16 cellular contexts compared by ENCODE assay signal in the genomic region with DNA sequence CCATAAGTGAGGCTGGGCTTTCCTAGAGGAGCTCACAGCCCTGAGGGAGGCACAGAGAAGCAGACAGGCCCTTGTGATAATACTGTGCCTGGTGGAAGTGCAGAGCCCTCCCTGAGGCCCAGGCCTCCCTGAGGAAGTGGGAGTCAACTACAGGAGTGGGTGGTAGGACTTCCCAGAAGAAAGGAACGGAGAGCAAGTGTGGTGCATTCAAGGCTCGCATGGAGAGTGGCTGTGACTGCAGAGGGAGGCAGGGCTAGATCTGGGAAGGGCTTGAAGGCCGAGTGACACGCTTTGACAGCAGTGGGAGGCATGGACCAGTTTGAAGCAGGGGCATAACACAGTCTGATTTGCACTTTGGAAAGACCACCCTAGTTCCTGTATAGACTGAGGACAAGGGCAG.
"Had no signal": no experiment of that assay in that cellular context is flagged by ENCODE, and none has a peak within 500 bp of the region (broad histone marks: within the 10 kb centered on the region; RNA-seq: fewer than 3 reads in every experiment).

No MANE protein-coding gene starts in this region.

- H3K4me3 ChIP-seq: body of pancreas, prostate gland had no signal

- H3K27ac Mint-ChIP-seq: activated CD4-positive, alpha-beta T cell treated with anti-CD3 and anti-CD28 coated beads for 36 hours; natural killer cell had no signal

- H3K27me3 ChIP-seq: body of pancreas, foreskin keratinocyte had no signal

- H3K27me3 Mint-ChIP-seq: activated CD4-positive, alpha-beta T cell treated with anti-CD3 and anti-CD28 coated beads for 36 hours; activated naive CD4-positive, alpha-beta T cell treated with anti-CD3 and anti-CD28 coated beads, Interleukin-2, amount 50 U/mL, for 24 hours; activated T-helper 17 cell treated with anti-CD3 and anti-CD28 coated beads, Interleukin-2, amount 50 U/mL, for 72 hours; stimulated activated naive CD8-positive, alpha-beta T cell treated with anti-CD3 and anti-CD28 coated beads, Interleukin-15, amount 100 ng/mL, for 72 hours had no signal

- H3K4me1 Mint-ChIP-seq: activated CD4-positive, alpha-beta T cell treated with anti-CD3 and anti-CD28 coated beads for 36 hours; activated naive CD4-positive, alpha-beta T cell treated with anti-CD3 and anti-CD28 coated beads, Interleukin-2, amount 50 U/mL, for 24 hours; activated T-helper 17 cell treated with anti-CD3 and anti-CD28 coated beads, Interleukin-2, amount 50 U/mL, for 72 hours; natural killer cell; stimulated activated naive CD8-positive, alpha-beta T cell treated with anti-CD3 and anti-CD28 coated beads, Interleukin-15, amount 100 ng/mL, for 72 hours had no signal

- H3K9me3 ChIP-seq: body of pancreas, prostate gland had no signal

- DNase-seq: activated CD4-positive, alpha-beta T cell treated with anti-CD3 and anti-CD28 coated beads for 36 hours; amygdala; body of pancreas; cortex of kidney; effector memory CD4-positive, alpha-beta T cell; foreskin keratinocyte; mesendoderm; natural killer cell; right cardiac atrium; small intestine; stimulated activated CD4-positive, alpha-beta T cell treated with anti-CD3 and anti-CD28 coated beads, Interleukin-4, amount 100 ng/mL, for 24 hours had no signal

- ATAC-seq: activated CD4-positive, alpha-beta T cell treated with anti-CD3 and anti-CD28 coated beads for 36 hours; activated T-helper 17 cell treated with anti-CD3 and anti-CD28 coated beads, Interleukin-2, amount 50 U/mL, for 72 hours; body of pancreas; foreskin keratinocyte; natural killer cell; right cardiac atrium; stimulated activated naive CD8-positive, alpha-beta T cell treated with anti-CD3 and anti-CD28 coated beads, Interleukin-15, amount 100 ng/mL, for 72 hours had no signal

- H3K27ac ChIP-seq: body of pancreas, foreskin keratinocyte, prostate gland, VCaP had no signal

- H3K4me1 ChIP-seq: body of pancreas, prostate gland had no signal

- H3K4me3 Mint-ChIP-seq: activated CD4-positive, alpha-beta T cell treated with anti-CD3 and anti-CD28 coated beads for 36 hours; activated naive CD4-positive, alpha-beta T cell treated with anti-CD3 and anti-CD28 coated beads, Interleukin-2, amount 50 U/mL, for 24 hours; activated T-helper 17 cell treated with anti-CD3 and anti-CD28 coated beads, Interleukin-2, amount 50 U/mL, for 72 hours; natural killer cell; stimulated activated naive CD8-positive, alpha-beta T cell treated with anti-CD3 and anti-CD28 coated beads, Interleukin-15, amount 100 ng/mL, for 72 hours had no signal

- H3K9me3 Mint-ChIP-seq: activated naive CD4-positive, alpha-beta T cell treated with anti-CD3 and anti-CD28 coated beads, Interleukin-2, amount 50 U/mL, for 24 hours; activated T-helper 17 cell treated with anti-CD3 and anti-CD28 coated beads, Interleukin-2, amount 50 U/mL, for 72 hours; natural killer cell; stimulated activated naive CD8-positive, alpha-beta T cell treated with anti-CD3 and anti-CD28 coated beads, Interleukin-15, amount 100 ng/mL, for 72 hours had no signal

- H3K36me3 ChIP-seq: prostate gland had no signal

- H3K36me3 Mint-ChIP-seq: activated naive CD4-positive, alpha-beta T cell treated with anti-CD3 and anti-CD28 coated beads, Interleukin-2, amount 50 U/mL, for 24 hours; natural killer cell had no signal
